29 cellular contexts compared by ENCODE assay signal in genomic region chr17:61621317-61621716, GRCh38. TPM values are rescaled to one million over a fixed set of nuclear protein-coding genes. Genes with fewer than 3 reads are reported as not detected.
DNase-seq lines count a peak whose midpoint lies in the region; ATAC-seq, FAIRE-seq and TF ChIP-seq lines count a peak whose summit lies in the region.
"Had no signal": no experiment of that assay in that cellular context is flagged by ENCODE, and none has a peak within 500 bp of the region (broad histone marks: within the 10 kb centered on the region; RNA-seq: fewer than 3 reads in every experiment).

No MANE protein-coding gene starts in this region.

- H3K36me3 ChIP-seq in HepG2 (replicated peaks in 1 of 2; ENCODE audit: control insufficient read depth in 1 of 2, insufficient read depth in 2 of 2, low read length in 2 of 2): no peaks in the 10 kb centered on the region
- H3K36me3 ChIP-seq in right lobe of liver: no peaks in the 10 kb centered on the region
- H3K36me3 ChIP-seq in kidney (ENCODE audit: control insufficient read depth in 1 of 2, insufficient read depth in 2 of 2, low read length in 2 of 2): no peaks in the 10 kb centered on the region
- H3K36me3 ChIP-seq: BE2C, BLaER1 had no signal

- H3K4me1 ChIP-seq in HepG2 (ENCODE audit: insufficient read depth, low read length): peaks cover 12% of the 10 kb centered on the region; the same call in 1 of the 2 replicates
- no peaks in the 10 kb centered on the region for H3K4me1 ChIP-seq in right lobe of liver
- H3K4me1 ChIP-seq in kidney (ENCODE audit: control insufficient read depth in 1 of 2, insufficient read depth in 1 of 2, low read depth in 1 of 2, low read length in 2 of 2): no peaks in the 10 kb centered on the region
- H3K4me1 ChIP-seq: BE2C had no signal

- H3K4me1 Mint-ChIP-seq in osteocyte (ENCODE audit: unreplicated experiment): peaks cover 6% of the 10 kb centered on the region
- H3K4me1 Mint-ChIP-seq: CD4-positive, alpha-beta memory T cell; CD8-positive, alpha-beta memory T cell had no signal

- 0% methylated on average over 2 of the region's 2 CpGs for WGBS in HepG2 (ENCODE audit: low lambda C conversion rate)
- 29% methylated on average over 1 of the region's 2 CpGs for WGBS in right lobe of liver (ENCODE audit: insufficient coverage, low coverage, low lambda C conversion rate, missing lambda C conversion rate)

- CTCF ChIA-PET in HepG2 (lab: Yijun Ruan, JAX; ENCODE audit: low intra/inter-chr PET ratio, low total read pairs): no interaction called here

- POLR2A ChIA-PET in HepG2 (lab: Yijun Ruan, JAX): no interaction called here

- no peaks in the 10 kb centered on the region for H3K27me3 ChIP-seq in HepG2 (ENCODE audit: control insufficient read depth in 1 of 2, insufficient read depth in 2 of 2, low read length in 2 of 2)
- no peaks in the 10 kb centered on the region for H3K27me3 ChIP-seq in right lobe of liver
- H3K27me3 ChIP-seq: BE2C had no signal

- TF ChIP-seq POLR2A in HepG2 (IDR thresholded peaks at IDR 0.05; ENCODE audit: insufficient read depth in 1 of 2, low read depth in 2 of 2, low read length in 2 of 2): no peak
- no peak for TF ChIP-seq POLR2A in right lobe of liver (IDR thresholded peaks at IDR 0.05)

- no peak overlapping the region for H3K4me3 Mint-ChIP-seq in osteocyte (ENCODE audit: unreplicated experiment)
- H3K4me3 Mint-ChIP-seq: CD14-positive monocyte; CD4-positive, CD25-positive, alpha-beta regulatory T cell; CD8-positive, alpha-beta memory T cell had no signal

- no peaks in the 10 kb centered on the region for H4K20me1 ChIP-seq in HepG2 (ENCODE audit: insufficient read depth, low read length)
- H4K20me1 ChIP-seq: BLaER1 had no signal

- H3K27me3 Mint-ChIP-seq in osteocyte (ENCODE audit: unreplicated experiment): peaks cover 15% of the 10 kb centered on the region

- peak overlapping the region; percentile 31 for H2AFZ ChIP-seq in HepG2 (ENCODE audit: low read length)

- TF ChIP-seq CTCF in HepG2 (CRISPR knock-in tag; IDR thresholded peaks at IDR 0.05): no peak
- TF ChIP-seq CTCF in right lobe of liver (IDR thresholded peaks at IDR 0.05): no peak
- no peak for TF ChIP-seq CTCF in kidney (IDR thresholded peaks at IDR 0.05; ENCODE audit: borderline replicate concordance, extremely low read depth, insufficient read depth)
- no peak for TF ChIP-seq CTCF in osteocyte (IDR thresholded peaks at IDR 0.05)

- in situ Hi-C loops in HepG2 (cut with HindIII; ENCODE audit: extremely low pct_ligation_motif_present, low pct_unique_long_range_greater_than_20kb): no loop called here

- H3K4me3 ChIP-seq in HepG2 (replicated peaks in 1 of 3; ENCODE audit: insufficient read depth in 1 of 3, low read depth in 2 of 3, low read length in 3 of 3) (no peak overlapping the region), right lobe of liver (no peak overlapping the region), kidney (ENCODE audit: low read length in 2 of 2) (no peak overlapping the region)
- H3K4me3 ChIP-seq: BLaER1, GM12878 had no signal

- peaks cover 13% of the 10 kb centered on the region for H3K9me3 ChIP-seq in HepG2 (ENCODE audit: low read length)
- no peaks in the 10 kb centered on the region for H3K9me3 ChIP-seq in right lobe of liver
- peaks cover 4 to 17% of the 10 kb centered on the region in 2 donors for H3K9me3 ChIP-seq in kidney (ENCODE audit: control insufficient read depth in 1 of 2, low read length in 2 of 2)

- TF ChIP-seq RAD21 in HepG2 (CRISPR knock-in tag; IDR thresholded peaks at IDR 0.05): no peak

- ATAC-seq in HepG2 (peak; percentile 91), right lobe of liver (peak in 3 of 4 donors; percentile 57 to 98 (median 92)), GM21723 (IDR thresholded peaks at IDR 0.05; ENCODE audit: unreplicated experiment) (no peak)
- ATAC-seq: GM12878 had no signal

- TF ChIP-seq EP300 in HepG2 (IDR thresholded peaks at IDR 0.05; ENCODE audit: low read depth in 2 of 2, low read length in 2 of 2) (no peak), HepG2 (CRISPR knock-in tag; IDR thresholded peaks at IDR 0.05; ENCODE audit: borderline replicate concordance) (no peak)

- H3K36me3 Mint-ChIP-seq in osteocyte (ENCODE audit: unreplicated experiment): peaks cover 8% of the 10 kb centered on the region
- H3K36me3 Mint-ChIP-seq: CD14-positive monocyte; CD4-positive, alpha-beta memory T cell; CD8-positive, alpha-beta memory T cell had no signal

- intact Hi-C loops in HepG2 (cut with micrococcal nuclease; ENCODE audit: unreplicated experiment): no loop called here
- intact Hi-C loops in right lobe of liver (cut with DNase I): no loop called here
- intact Hi-C loops in kidney (cut with DNase I): no loop called here

- H3K9me3 Mint-ChIP-seq in osteocyte (ENCODE audit: unreplicated experiment): peaks cover 10% of the 10 kb centered on the region

- BruUV-seq in HepG2 (replicated peaks; lab: Mats Ljungman, UMichigan): no TSS peak

- FAIRE-seq in HTR-8/SVneo (lab: Jason Lieb, UNC) (peak; percentile 4), HepG2 (lab: Jason Lieb, UNC) (no peak), kidney (lab: Jason Lieb, UNC) (no peak)
- FAIRE-seq: A204.1, GM12878, GM12892, GM18507 had no signal

- DNase-seq in HTR-8/SVneo (ENCODE audit: insufficient read length, low spot score): no peak
- no peak for DNase-seq in HepG2 (ENCODE audit: low spot score)
- peak in 2 of 3 donors; percentile 58 to 67 for DNase-seq in right lobe of liver
- DNase-seq in kidney: no peak
- no peak for DNase-seq in osteocyte (ENCODE audit: extremely low spot score, unreplicated experiment)
- DNase-seq: 8988T; ACHN; BE2C; C1 segment of cervical spinal cord; CD4-positive, alpha-beta memory T cell; CD4-positive, CD25-positive, alpha-beta regulatory T cell; CD8-positive, alpha-beta memory T cell; COR-L47; DMS 273 treated with DMSO at 0.1 percent for 48 hours; DMS153; DMS53; DMS79; DND-41; EL; GDM1 had no signal

- no peak overlapping the region for H3K27ac ChIP-seq in HepG2 (ENCODE audit: extremely low read length, insufficient read depth, low read length)
- no peak overlapping the region for H3K27ac ChIP-seq in right lobe of liver
- H3K27ac ChIP-seq in kidney (ENCODE audit: low read depth in 2 of 2, low read length in 2 of 2): no peak overlapping the region
- H3K27ac ChIP-seq: BLaER1 had no signal

- no peak overlapping the region for H3K9ac ChIP-seq in HepG2 (ENCODE audit: insufficient read depth, low read depth, low read length)
- H3K9ac ChIP-seq in kidney (ENCODE audit: low read length in 2 of 2): no peak overlapping the region
- H3K9ac ChIP-seq: BLaER1 had no signal

- H3K4me2 ChIP-seq in HepG2 (ENCODE audit: low read depth, low read length): peak overlapping the region; percentile 37
- H3K4me2 ChIP-seq: BLaER1 had no signal

- H3K27ac Mint-ChIP-seq in osteocyte (ENCODE audit: unreplicated experiment): no peak overlapping the region
- H3K27ac Mint-ChIP-seq: CD14-positive monocyte; CD4-positive, alpha-beta memory T cell; CD4-positive, CD25-positive, alpha-beta regulatory T cell; CD8-positive, alpha-beta memory T cell had no signal

- no peaks in the 10 kb centered on the region for H3K79me2 ChIP-seq in HepG2 (ENCODE audit: insufficient read depth, low read length)

TF ChIP-seq in HepG2, 621 proteins besides CTCF, POLR2A, EP300 and RAD21 (continues in another document):
- TF ChIP-seq ZNF781 (CRISPR knock-in tag; IDR thresholded peaks at IDR 0.05; ENCODE audit: borderline replicate concordance, not compliant biosample characterization) (no peak), GATAD2A (CRISPR knock-in tag; IDR thresholded peaks at IDR 0.05) (peak; percentile 21; the same call in 1 of the 2 replicates), ZNF710 (CRISPR knock-in tag; IDR thresholded peaks at IDR 0.05; ENCODE audit: borderline replicate concordance) (no peak)

RNA-seq across cellular contexts. Expression of gene NACA2, which starts 30.3 kb away (rescaled TPM):
- 0.56 TPM in 1 of 2 replicates, not detected in the other for total RNA-seq in HepG2 (2016; rRNA removed; fragmentation: Illumina TruSeq; extraction: Trizol)
- not detected in 2 replicates for total RNA-seq in HepG2 (2016; cell fraction: cytosol; rRNA removed; fragmentation: Illumina TruSeq; extraction: Trizol; ENCODE audit: low read depth)
- 0.26 TPM in 1 of 2 replicates, not detected in the other for total RNA-seq in HepG2 (2016; cell fraction: insoluble cytoplasmic fraction; rRNA removed; fragmentation: Illumina TruSeq; extraction: Trizol)
- total RNA-seq in HepG2 (2016; cell fraction: membrane; rRNA removed; fragmentation: Illumina TruSeq; extraction: Trizol): 0.24 and 0.34 TPM in 2 replicates
- total RNA-seq in HepG2 (2016; cell fraction: nucleus; rRNA removed; fragmentation: Illumina TruSeq; extraction: Trizol): not detected in 2 replicates
- 0.09 and 0.21 TPM in 2 replicates for polyA plus RNA-seq in HepG2 (2011; rRNA removed)
- polyA plus RNA-seq in HepG2 (2011; cell fraction: cytosol; rRNA removed): not detected in 2 replicates
- polyA plus RNA-seq in HepG2 (2011; cell fraction: nucleus; rRNA removed): not detected in 2 replicates
- polyA plus RNA-seq in HepG2 (2012): 0.53 and 0.59 TPM in 2 replicates
- 0.18 and 0.19 TPM in 2 replicates for polyA plus RNA-seq in HepG2 (2016; cell fraction: cytosol; fragmentation: Illumina TruSeq; extraction: Trizol; ENCODE audit: low read depth)
- not detected in 2 replicates for polyA plus RNA-seq in HepG2 (2016; cell fraction: insoluble cytoplasmic fraction; fragmentation: Illumina TruSeq; extraction: Trizol; ENCODE audit: low read depth)
- polyA plus RNA-seq in HepG2 (2016; cell fraction: membrane; fragmentation: Illumina TruSeq; extraction: Trizol; ENCODE audit: low read depth): 0.26 TPM in 1 of 2 replicates, not detected in the other
- polyA plus RNA-seq in HepG2 (2016; cell fraction: nucleus; fragmentation: Illumina TruSeq; extraction: Trizol; ENCODE audit: insufficient read depth, low read depth): not detected in 2 replicates
- not detected in 2 replicates for polyA minus RNA-seq in HepG2 (2011; rRNA and poly(A)+ RNA removed; ENCODE audit: low replicate concordance)
- not detected in 2 replicates for polyA minus RNA-seq in HepG2 (2011; cell fraction: cytosol; rRNA and poly(A)+ RNA removed)
- not detected in 2 replicates for polyA minus RNA-seq in HepG2 (2011; cell fraction: nucleus; rRNA and poly(A)+ RNA removed)
- total RNA-seq in right lobe of liver: not detected
- not detected for total RNA-seq in kidney
- not detected for polyA plus RNA-seq in kidney (ENCODE audit: insufficient read depth, low read depth, low replicate concordance)
- not detected in 2 replicates for total RNA-seq in osteocyte
- total RNA-seq: A673; CD4-positive, alpha-beta memory T cell; CD4-positive, CD25-positive, alpha-beta regulatory T cell; CD8-positive, alpha-beta memory T cell; Daoy; GM12878 had no signal
- polyA plus RNA-seq: CD14-positive monocyte; CD4-positive, alpha-beta memory T cell; CD4-positive, CD25-positive, alpha-beta regulatory T cell; CD8-positive, alpha-beta memory T cell had no signal

Comparison
In these comparisons a context has a peak if more than half of its experiments do, and no peak if none do; other contexts are left out.
1. DNase-seq: peak in right lobe of liver (2 of 3); none in HTR-8/SVneo (single experiment), HepG2 (single experiment), kidney (single experiment) and osteocyte (single experiment).